ENCODE assay signal across 1 cellular context in genomic region chr1:8848663-8849386, GRCh38.
TF ChIP-seq lines count a peak whose summit lies in the region.

No MANE protein-coding gene starts in this region.

TF ChIP-seq in HepG2, 621 proteins besides CTCF, POLR2A, EP300 and RAD21 (continued from another document and continues in another):
- TF ChIP-seq PRDM10 (CRISPR knock-in tag; IDR thresholded peaks at IDR 0.05; ENCODE audit: low read depth) = peak; percentile 73; the same call in 1 of the 2 replicates
- TF ChIP-seq HOXD1 (CRISPR knock-in tag; IDR thresholded peaks at IDR 0.05) = no peak
- peak; percentile 84 for TF ChIP-seq MIER2 (CRISPR knock-in tag; IDR thresholded peaks at IDR 0.05)
- TF ChIP-seq FOXP4 (CRISPR knock-in tag; IDR thresholded peaks at IDR 0.05) = peak; percentile 40
- no peak for TF ChIP-seq ZNF503 (CRISPR knock-in tag; IDR thresholded peaks at IDR 0.05)
- TF ChIP-seq HMGXB4 (CRISPR knock-in tag; IDR thresholded peaks at IDR 0.05; ENCODE audit: borderline replicate concordance in 1 of 2, low read depth in 1 of 2) = peak; percentile 71 to 86; a peak in 3 of 4 replicates
- TF ChIP-seq RERE (CRISPR knock-in tag; IDR thresholded peaks at IDR 0.05; ENCODE audit: low read depth) = 0 out of 2 replicates have a peak, but pooled peaks have one; percentile 28
- TF ChIP-seq ZNF414 (CRISPR knock-in tag; IDR thresholded peaks at IDR 0.05) = no peak
- no peak for TF ChIP-seq NFAT5 (CRISPR knock-in tag; IDR thresholded peaks at IDR 0.05)
- TF ChIP-seq SRSF4 (IDR thresholded peaks at IDR 0.05; ENCODE audit: low read depth, low read length, poor library complexity, severe bottlenecking) = no peak
- TF ChIP-seq ZNF839 (CRISPR knock-in tag; IDR thresholded peaks at IDR 0.05; ENCODE audit: borderline replicate concordance) = no peak
- no peak for TF ChIP-seq FOXM1 (CRISPR knock-in tag; IDR thresholded peaks at IDR 0.05)
- no peak for TF ChIP-seq REPIN1 (CRISPR knock-in tag; IDR thresholded peaks at IDR 0.05; ENCODE audit: borderline replicate concordance, low read depth)
- peak; percentile 72; the same call in 1 of the 2 replicates for TF ChIP-seq ZNF362 (CRISPR knock-in tag; IDR thresholded peaks at IDR 0.05; ENCODE audit: borderline replicate concordance)
- peak; percentile 51; the same call in 1 of the 2 replicates for TF ChIP-seq ZNF280B (CRISPR knock-in tag; IDR thresholded peaks at IDR 0.05; ENCODE audit: borderline replicate concordance)
- no peak for TF ChIP-seq ZNF619 (CRISPR knock-in tag; IDR thresholded peaks at IDR 0.05)
- TF ChIP-seq SIX1 (CRISPR knock-in tag; IDR thresholded peaks at IDR 0.05; ENCODE audit: borderline replicate concordance) = peak; percentile 62; the same call in 1 of the 2 replicates
- no peak for TF ChIP-seq MED8 (CRISPR knock-in tag; IDR thresholded peaks at IDR 0.05; ENCODE audit: insufficient replicate concordance)
- peak; percentile 58 for TF ChIP-seq ZBTB38 (CRISPR knock-in tag; IDR thresholded peaks at IDR 0.05)
- TF ChIP-seq KDM1A (CRISPR knock-in tag; IDR thresholded peaks at IDR 0.05) = peak; percentile 35; the same call in 1 of the 2 replicates
- peak; percentile 32 for TF ChIP-seq PHF21A (CRISPR knock-in tag; IDR thresholded peaks at IDR 0.05)
